In genomic region chr3:8532251-8532831, GRCh38 we compare ENCODE assay signal across 12 cellular contexts. TPM values are rescaled to one million over a fixed set of nuclear protein-coding genes. Genes with fewer than 3 reads are reported as not detected.
DNase-seq lines count a peak whose midpoint lies in the region; ATAC-seq and TF ChIP-seq lines count a peak whose summit lies in the region.
"Had no signal": no experiment of that assay in that cellular context is flagged by ENCODE, and none has a peak within 500 bp of the region (broad histone marks: within the 10 kb centered on the region; RNA-seq: fewer than 3 reads in every experiment).

No MANE protein-coding gene starts in this region.

- H3K23ac ChIP-seq in neuronal stem cell (ENCODE audit: low read depth, low read length, poor library complexity), result no peak overlapping the region

- no peak overlapping the region for H3K18ac ChIP-seq in neuronal stem cell (ENCODE audit: low read length)

- no peak overlapping the region for H2BK15ac ChIP-seq in neuronal stem cell (ENCODE audit: low read length)

- H3K9me3 Mint-ChIP-seq in dendritic cell treated with granulocyte-macrophage colony-stimulating factor and Interleukin-4, amounts not matched to agents 40 ng/mL and 50 ng/mL, for 4 days, result no peaks in the 10 kb centered on the region
- H3K9me3 Mint-ChIP-seq: activated naive CD8-positive, alpha-beta T cell treated with anti-CD3 and anti-CD28 coated beads, Interleukin-2, amount 50 U/mL, for 24 hours; effector memory CD8-positive, alpha-beta T cell had no signal

- no peaks in the 10 kb centered on the region for H3K9me3 ChIP-seq in lower lobe of right lung
- no peaks in the 10 kb centered on the region for H3K9me3 ChIP-seq in upper lobe of left lung
- H3K9me3 ChIP-seq in neuronal stem cell (replicated peaks in 1 of 2; ENCODE audit: control insufficient read depth in 2 of 2, insufficient read depth in 1 of 2, low read depth in 1 of 2, low read length in 2 of 2), result peaks cover 0 to 7% of the 10 kb centered on the region in 2 donors
- H3K9me3 ChIP-seq: Peyer's patch had no signal

- H3K4me3 Mint-ChIP-seq in dendritic cell treated with granulocyte-macrophage colony-stimulating factor and Interleukin-4, amounts not matched to agents 40 ng/mL and 50 ng/mL, for 4 days, result no peak overlapping the region
- H3K4me3 Mint-ChIP-seq: activated naive CD8-positive, alpha-beta T cell treated with anti-CD3 and anti-CD28 coated beads, Interleukin-2, amount 50 U/mL, for 24 hours; effector memory CD8-positive, alpha-beta T cell had no signal

- peak overlapping the region; percentile 50 for H3K27ac Mint-ChIP-seq in dendritic cell treated with granulocyte-macrophage colony-stimulating factor and Interleukin-4, amounts not matched to agents 40 ng/mL and 50 ng/mL, for 4 days
- H3K27ac Mint-ChIP-seq: activated naive CD8-positive, alpha-beta T cell treated with anti-CD3 and anti-CD28 coated beads, Interleukin-2, amount 50 U/mL, for 24 hours; effector memory CD8-positive, alpha-beta T cell had no signal

- 55 to 59% methylated on average over 7 of the region's 7 CpGs for WGBS in upper lobe of left lung, 2 donors
- no CpG with 5 or more reads among the region's 7 CpGs for WGBS in neuronal stem cell (ENCODE audit: extremely low coverage in 2 of 2, insufficient read length in 2 of 2, insufficient replicate concordance in 1 of 2), 2 donors

- H3K4me1 ChIP-seq in lower lobe of right lung (peaks cover 84% of the 10 kb centered on the region), upper lobe of left lung (peaks cover 50 to 67% (median 53%) of the 10 kb centered on the region in 4 donors), neuronal stem cell (ENCODE audit: control insufficient read depth in 2 of 2, insufficient read depth in 1 of 2, low read depth in 1 of 2, low read length in 2 of 2) (peaks cover 20 to 38% of the 10 kb centered on the region in 2 donors)

- no peak overlapping the region for H3K4ac ChIP-seq in neuronal stem cell (ENCODE audit: low read length)

- no peak overlapping the region for H4K91ac ChIP-seq in neuronal stem cell (ENCODE audit: low read depth, low read length, poor library complexity)

- H2BK12ac ChIP-seq in neuronal stem cell (ENCODE audit: low read length), result no peak overlapping the region

- DNase-seq in HS-5 (ENCODE audit: low read depth) (peak; percentile 42), lower lobe of right lung (no peak), upper lobe of left lung (no peak), neuronal stem cell (ENCODE audit: low spot score) (no peak)
- no peak for DNase-seq in activated CD4-positive, CD25-positive, alpha-beta regulatory T cell treated with anti-CD3 and anti-CD28 coated beads, Interleukin-2, amount 50 U/mL, for 72 hours
- DNase-seq: activated CD8-positive, alpha-beta memory T cell treated with anti-CD3 and anti-CD28 coated beads, Interleukin-2, amount 50 U/mL, for 4 hours; activated naive CD8-positive, alpha-beta T cell treated with anti-CD3 and anti-CD28 coated beads, Interleukin-2, amount 50 U/mL, for 24 hours; effector memory CD8-positive, alpha-beta T cell; NCI-H2227 treated with DMSO at 0.1 percent for 48 hours; Peyer's patch had no signal

- peak; percentile 49 to 50 for ATAC-seq in lower lobe of right lung
- ATAC-seq in upper lobe of left lung (ENCODE audit: low FRiP score in 2 of 2), result peak; percentile 51 to 84
- ATAC-seq in GM21786 (IDR thresholded peaks at IDR 0.05; ENCODE audit: unreplicated experiment), result no peak
- ATAC-seq: activated naive CD8-positive, alpha-beta T cell treated with anti-CD3 and anti-CD28 coated beads, Interleukin-2, amount 50 U/mL, for 24 hours; effector memory CD8-positive, alpha-beta T cell had no signal

- TF ChIP-seq EP300 in upper lobe of left lung (IDR thresholded peaks at IDR 0.05), result peak in 1 of 4 donors; percentile 42

- H3K27ac ChIP-seq in lower lobe of right lung (peak overlapping the region; percentile 57), upper lobe of left lung (peak overlapping the region; percentile 47 to 72 (median 51)), neuronal stem cell (replicated peaks; ENCODE audit: low read length) (no peak overlapping the region)

- H3K27me3 ChIP-seq in lower lobe of right lung (ENCODE audit: low read depth), result no peaks in the 10 kb centered on the region
- no peaks in the 10 kb centered on the region for H3K27me3 ChIP-seq in upper lobe of left lung
- no peaks in the 10 kb centered on the region for H3K27me3 ChIP-seq in neuronal stem cell (ENCODE audit: control insufficient read depth in 3 of 3, insufficient read depth in 3 of 3, low read depth in 1 of 3, low read length in 3 of 3)
- H3K27me3 ChIP-seq: Peyer's patch had no signal

- H3K4me3 ChIP-seq in lower lobe of right lung (no peak overlapping the region), upper lobe of left lung (no peak overlapping the region), neuronal stem cell (ENCODE audit: low read length in 2 of 2) (no peak overlapping the region)
- H3K4me3 ChIP-seq: Peyer's patch had no signal

- TF ChIP-seq CTCF in lower lobe of right lung (IDR thresholded peaks at IDR 0.05) (no peak), upper lobe of left lung (IDR thresholded peaks at IDR 0.05) (no peak)

- peaks cover 6% of the 10 kb centered on the region for H3K27me3 Mint-ChIP-seq in dendritic cell treated with granulocyte-macrophage colony-stimulating factor and Interleukin-4, amounts not matched to agents 40 ng/mL and 50 ng/mL, for 4 days

- no peak overlapping the region for H2AFZ ChIP-seq in neuronal stem cell (ENCODE audit: low read length)

- H2BK120ac ChIP-seq in neuronal stem cell (ENCODE audit: low read depth, low read length), result no peak overlapping the region

- H3K9ac ChIP-seq in neuronal stem cell (ENCODE audit: low read depth, low read length, poor library complexity), result no peak overlapping the region

- H3K4me1 Mint-ChIP-seq in dendritic cell treated with granulocyte-macrophage colony-stimulating factor and Interleukin-4, amounts not matched to agents 40 ng/mL and 50 ng/mL, for 4 days (ENCODE audit: low read depth), result peaks cover 68% of the 10 kb centered on the region
- H3K4me1 Mint-ChIP-seq: activated naive CD8-positive, alpha-beta T cell treated with anti-CD3 and anti-CD28 coated beads, Interleukin-2, amount 50 U/mL, for 24 hours had no signal

- H4K8ac ChIP-seq in neuronal stem cell (ENCODE audit: low read depth, low read length), result no peak overlapping the region

- no peak for TF ChIP-seq POLR2A in upper lobe of left lung (IDR thresholded peaks at IDR 0.05)

- no peak overlapping the region for H2BK5ac ChIP-seq in neuronal stem cell (ENCODE audit: low read length)

- H2AK5ac ChIP-seq in neuronal stem cell (ENCODE audit: low read depth, low read length), result no peak overlapping the region

- H3K79me1 ChIP-seq in neuronal stem cell (ENCODE audit: low read depth, low read length), result no peaks in the 10 kb centered on the region

- H3K4me2 ChIP-seq in neuronal stem cell (ENCODE audit: insufficient read depth, low read length, poor library complexity, severe bottlenecking), result no peak overlapping the region

- intact Hi-C loops in dendritic cell treated with granulocyte-macrophage colony-stimulating factor and Interleukin-4, amounts not matched to agents 40 ng/mL and 50 ng/mL, for 4 days (cut with micrococcal nuclease), result no loop called here
- intact Hi-C loops in lower lobe of right lung (cut with DNase I), result no loop called here

- H3K36me3 ChIP-seq in lower lobe of right lung, result peaks cover 16% of the 10 kb centered on the region
- H3K36me3 ChIP-seq in upper lobe of left lung, result peaks cover 0 to 17% (median 2%) of the 10 kb centered on the region in 4 donors
- no peaks in the 10 kb centered on the region for H3K36me3 ChIP-seq in neuronal stem cell (replicated peaks in 1 of 2; ENCODE audit: control insufficient read depth in 2 of 2, insufficient read depth in 2 of 2, low read length in 2 of 2)

- no peak overlapping the region for H3K14ac ChIP-seq in neuronal stem cell (ENCODE audit: low read length)

- no peaks in the 10 kb centered on the region for H3K36me3 Mint-ChIP-seq in dendritic cell treated with granulocyte-macrophage colony-stimulating factor and Interleukin-4, amounts not matched to agents 40 ng/mL and 50 ng/mL, for 4 days (ENCODE audit: low read depth)

RNA-seq across cellular contexts. Expression of gene LMCD1, which starts 30.7 kb away (rescaled TPM):
- total RNA-seq in lower lobe of right lung, result 93.6 TPM
- 100 to 1,000 TPM in 4 of 6 donors, 10 to 100 TPM in 2; 47.4 to 269 (median 118) TPM for total RNA-seq in upper lobe of left lung
- 1.4 TPM for polyA plus RNA-seq in neuronal stem cell (2013, experiment 1 of 2)
- 1.6 TPM for polyA plus RNA-seq in neuronal stem cell (2013, experiment 2 of 2)
